22 cellular contexts compared by ENCODE assay signal in genomic region chr15:69530234-69530633, GRCh38.
DNase-seq lines count a peak whose midpoint lies in the region; ATAC-seq and TF ChIP-seq lines count a peak whose summit lies in the region.
"Had no signal": no experiment of that assay in that cellular context is flagged by ENCODE, and none has a peak within 500 bp of the region (broad histone marks: within the 10 kb centered on the region; RNA-seq: fewer than 3 reads in every experiment).

No MANE protein-coding gene starts in this region.

- no peak overlapping the region for H3K4me3 Mint-ChIP-seq in endodermal cell
- no peak overlapping the region for H3K4me3 Mint-ChIP-seq in neural progenitor cell
- H3K4me3 Mint-ChIP-seq: CD14-positive monocyte, GM23338 had no signal

- H3K4me1 Mint-ChIP-seq in endodermal cell (peaks cover 12% of the 10 kb centered on the region), neural progenitor cell (peaks cover 64% of the 10 kb centered on the region)
- H3K4me1 Mint-ChIP-seq: CD14-positive monocyte had no signal

- H3K4me2 ChIP-seq in neural progenitor cell (peak overlapping the region; percentile 57), OCI-LY7 (ENCODE audit: low read length) (no peak overlapping the region)
- H3K4me2 ChIP-seq: GM23338 had no signal

- H2AFZ ChIP-seq in neural progenitor cell (replicated peaks): no peak overlapping the region
- H2AFZ ChIP-seq in OCI-LY7 (ENCODE audit: low read length): no peak overlapping the region

- H3K36me3 Mint-ChIP-seq in endodermal cell (ENCODE audit: low read depth) (no peaks in the 10 kb centered on the region), neural progenitor cell (no peaks in the 10 kb centered on the region)
- H3K36me3 Mint-ChIP-seq: CD14-positive monocyte had no signal

- H3K27ac ChIP-seq in A673 (ENCODE audit: low read depth, low read length, poor library complexity, severe bottlenecking) (no peak overlapping the region), SK-N-MC (peak overlapping the region; percentile 90), endodermal cell (ENCODE audit: low read depth, low read length) (no peak overlapping the region), neural progenitor cell (no peak overlapping the region), OCI-LY7 (ENCODE audit: low read depth, low read length, poor library complexity, severe bottlenecking) (no peak overlapping the region)
- H3K27ac ChIP-seq: SJSA1 had no signal

- H3K9ac ChIP-seq in SK-N-MC (ENCODE audit: insufficient read length) (no peak overlapping the region), endodermal cell (ENCODE audit: extremely low read depth, low read length, poor library complexity, severe bottlenecking) (no peak overlapping the region), neural progenitor cell (no peak overlapping the region)

- ATAC-seq in HG02973 (IDR thresholded peaks at IDR 0.05; ENCODE audit: unreplicated experiment): no peak
- ATAC-seq: GM23338, HCT116, Right ventricle myocardium inferior had no signal

- H3K4me3 ChIP-seq in A673 (ENCODE audit: low read depth, low read length, poor library complexity, severe bottlenecking): no peak overlapping the region
- no peak overlapping the region for H3K4me3 ChIP-seq in SK-N-MC
- no peak overlapping the region for H3K4me3 ChIP-seq in endodermal cell (ENCODE audit: low read length)
- no peak overlapping the region for H3K4me3 ChIP-seq in neural progenitor cell
- H3K4me3 ChIP-seq in OCI-LY7 (ENCODE audit: low read depth, low read length, poor library complexity, severe bottlenecking): no peak overlapping the region
- H3K4me3 ChIP-seq: GM23338, SJSA1 had no signal

- CTCF ChIA-PET in A673 (lab: Charles Lee): no interaction called here
- CTCF ChIA-PET in OCI-LY7 (lab: Charles Lee; ENCODE audit: unreplicated experiment): no interaction called here

- DNase-seq in A673 (ENCODE audit: low spot score): peak; percentile 19
- no peak for DNase-seq in SK-N-MC (ENCODE audit: low read depth, low spot score)
- DNase-seq in endodermal cell: peak; percentile 33
- no peak for DNase-seq in neural progenitor cell (ENCODE audit: low spot score)
- no peak for DNase-seq in KBM-7
- DNase-seq in SKM-1 treated with dmso at 0.1 percent for 144 hours (lab: John Stamatoyannopoulos, UW; ENCODE audit: unreplicated experiment): no peak
- DNase-seq in OCI-LY7 (ENCODE audit: low spot score): no peak
- DNase-seq: DMS53, GDM1, NCI-H1105, NCI-H146, NCI-H2029 treated with DMSO at 0.1 percent for 48 hours, NCI-H2171, NCI-H345, NCI-H524 treated with DMSO at 0.1 percent for 48 hours, NCI-H82 had no signal

- intact Hi-C loops in A673 (cut with micrococcal nuclease; ENCODE audit: unreplicated experiment): no loop called here
- intact Hi-C loops in OCI-LY7 (cut with micrococcal nuclease; ENCODE audit: unreplicated experiment): no loop called here

- H3K9me3 Mint-ChIP-seq in endodermal cell (peaks cover 7% of the 10 kb centered on the region), neural progenitor cell (peaks cover 2% of the 10 kb centered on the region)
- H3K9me3 Mint-ChIP-seq: GM23338 had no signal

- H3F3A ChIP-seq in neural progenitor cell (ENCODE audit: low read depth): peaks cover 82% of the 10 kb centered on the region

- H3K4me1 ChIP-seq in A673 (ENCODE audit: insufficient read depth, low read length, poor library complexity, severe bottlenecking): peaks cover 42% of the 10 kb centered on the region
- H3K4me1 ChIP-seq in endodermal cell (ENCODE audit: control insufficient read depth, insufficient read depth, low read length): peaks cover 5% of the 10 kb centered on the region
- H3K4me1 ChIP-seq in neural progenitor cell: peaks cover 78% of the 10 kb centered on the region
- no peaks in the 10 kb centered on the region for H3K4me1 ChIP-seq in OCI-LY7 (ENCODE audit: insufficient read depth, low read length, poor library complexity, severe bottlenecking)

- H3K79me2 ChIP-seq in neural progenitor cell (ENCODE audit: low read depth): no peaks in the 10 kb centered on the region
- no peaks in the 10 kb centered on the region for H3K79me2 ChIP-seq in OCI-LY7 (ENCODE audit: insufficient read depth, low read depth, low read length)

- 72 to 76% methylated on average over 4 to 5 of the region's 5 CpGs for WGBS in endodermal cell (ENCODE audit: insufficient coverage in 1 of 2, insufficient read length in 1 of 2), 2 experiments

- H3K9me2 ChIP-seq in OCI-LY7 (ENCODE audit: insufficient read depth, low read length): no peaks in the 10 kb centered on the region

- no peaks in the 10 kb centered on the region for H4K20me1 ChIP-seq in neural progenitor cell (ENCODE audit: low read depth)
- no peaks in the 10 kb centered on the region for H4K20me1 ChIP-seq in OCI-LY7 (ENCODE audit: insufficient read depth, low read length)

- no peak overlapping the region for H3K27ac Mint-ChIP-seq in endodermal cell
- no peak overlapping the region for H3K27ac Mint-ChIP-seq in neural progenitor cell
- H3K27ac Mint-ChIP-seq: CD14-positive monocyte, GM23338 had no signal

- no TSS peak for BruUV-seq in A673 (replicated peaks; lab: Mats Ljungman, UMichigan)
- no TSS peak for BruUV-seq in OCI-LY7 (replicated peaks; lab: Mats Ljungman, UMichigan)

- H3K27me3 ChIP-seq in A673 (replicated peaks; ENCODE audit: insufficient read depth, low read depth, low read length, poor library complexity) (no peaks in the 10 kb centered on the region), endodermal cell (ENCODE audit: control insufficient read depth, insufficient read depth, low read length, poor library complexity, severe bottlenecking) (peaks cover 91% of the 10 kb centered on the region), neural progenitor cell (no peaks in the 10 kb centered on the region)
- H3K27me3 ChIP-seq: SJSA1 had no signal

- no peaks in the 10 kb centered on the region for H3K36me3 ChIP-seq in A673 (ENCODE audit: insufficient read depth, low read length, poor library complexity, severe bottlenecking)
- H3K36me3 ChIP-seq in SK-N-MC (ENCODE audit: insufficient read depth, low read length): no peaks in the 10 kb centered on the region
- H3K36me3 ChIP-seq in endodermal cell (ENCODE audit: control insufficient read depth, insufficient read depth, low read length): no peaks in the 10 kb centered on the region
- no peaks in the 10 kb centered on the region for H3K36me3 ChIP-seq in neural progenitor cell
- H3K36me3 ChIP-seq in OCI-LY7 (ENCODE audit: insufficient read depth, low read length): no peaks in the 10 kb centered on the region
- H3K36me3 ChIP-seq: SJSA1 had no signal

- POLR2A ChIA-PET in A673 (lab: Charles Lee; ENCODE audit: low non-redundant PET): no interaction called here
- POLR2A ChIA-PET in OCI-LY7 (lab: Charles Lee): no interaction called here

- no peak for TF ChIP-seq CTCF in A673 (conservative IDR thresholded peaks at IDR 0.05; ENCODE audit: low read depth, low read length)
- TF ChIP-seq CTCF in endodermal cell (conservative IDR thresholded peaks at IDR 0.05): no peak
- no peak for TF ChIP-seq CTCF in neural progenitor cell (IDR thresholded peaks at IDR 0.05)
- TF ChIP-seq CTCF in OCI-LY7 (conservative IDR thresholded peaks at IDR 0.05; ENCODE audit: low read length): no peak

- H3K9me3 ChIP-seq in A673 (ENCODE audit: low read depth, low read length, poor library complexity, severe bottlenecking): no peaks in the 10 kb centered on the region
- no peaks in the 10 kb centered on the region for H3K9me3 ChIP-seq in SK-N-MC (ENCODE audit: low read depth, low read length)
- H3K9me3 ChIP-seq in endodermal cell (ENCODE audit: control insufficient read depth, low read length): no peaks in the 10 kb centered on the region
- no peaks in the 10 kb centered on the region for H3K9me3 ChIP-seq in neural progenitor cell (ENCODE audit: low read depth)
- H3K9me3 ChIP-seq in OCI-LY7 (ENCODE audit: low read length): no peaks in the 10 kb centered on the region
- H3K9me3 ChIP-seq: SJSA1 had no signal

- in situ Hi-C loops in KBM-7 (cut with MboI; ENCODE audit: low pct_unique_long_range_greater_than_20kb, low sequenced_read_pairs): no loop called here

- peaks cover 84% of the 10 kb centered on the region for H3K27me3 Mint-ChIP-seq in endodermal cell (ENCODE audit: insufficient read depth)
- peaks cover 44% of the 10 kb centered on the region for H3K27me3 Mint-ChIP-seq in neural progenitor cell (ENCODE audit: insufficient read depth, low read depth)

Comparison
In these comparisons a context has a peak if more than half of its experiments do, and no peak if none do; other contexts are left out.
1. DNase-seq: peak in A673 (single experiment) and endodermal cell (single experiment); none in SK-N-MC (single experiment), neural progenitor cell (single experiment), KBM-7 (single experiment), SKM-1 treated with dmso at 0.1 percent for 144 hours (single experiment) and OCI-LY7 (single experiment).